Comparison of ENCODE assay signal across 19 cellular contexts in the genomic region with DNA sequence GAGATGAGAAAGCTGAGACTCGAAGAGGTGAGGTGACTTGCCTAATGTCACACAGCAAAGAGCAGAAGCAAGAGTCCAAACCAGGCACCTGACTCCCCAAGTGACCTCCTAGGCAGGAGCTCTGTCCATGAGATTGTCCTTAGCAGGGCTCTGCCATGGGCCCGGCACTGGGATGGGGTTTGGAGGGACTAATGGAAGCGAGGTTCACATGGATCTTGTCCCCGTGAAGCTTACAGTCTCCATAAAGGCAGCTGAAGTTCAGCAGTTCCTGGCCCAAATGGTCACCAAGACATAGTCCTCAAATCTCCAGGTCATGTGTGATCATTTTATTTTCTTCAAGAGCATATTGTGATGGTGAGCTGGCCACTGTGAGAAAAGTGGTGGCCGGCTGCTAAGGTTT.
"Had no signal": no experiment of that assay in that cellular context is flagged by ENCODE, and none has a peak within 500 bp of the region (broad histone marks: within the 10 kb centered on the region; RNA-seq: fewer than 3 reads in every experiment).

No MANE protein-coding gene starts in this region.

- H3K4me3 Mint-ChIP-seq: effector memory CD8-positive, alpha-beta T cell; naive thymus-derived CD8-positive, alpha-beta T cell; neural crest cell had no signal

- ATAC-seq: effector memory CD8-positive, alpha-beta T cell; heart left ventricle; left colon; left ventricle myocardium superior; mucosa of descending colon; naive thymus-derived CD8-positive, alpha-beta T cell; pancreas; right cardiac atrium had no signal

- H3K27ac Mint-ChIP-seq: effector memory CD8-positive, alpha-beta T cell; naive thymus-derived CD8-positive, alpha-beta T cell; progenitor cell of endocrine pancreas had no signal

- H3K4me1 ChIP-seq: pancreas had no signal

- H3K27me3 ChIP-seq: heart left ventricle, pancreas, thyroid gland had no signal

- H3K9me3 Mint-ChIP-seq: effector memory CD8-positive, alpha-beta T cell; neural crest cell had no signal

- DNase-seq: central memory CD4-positive, alpha-beta T cell; effector memory CD8-positive, alpha-beta T cell; foreskin melanocyte; heart left ventricle; hippocampal formation; left colon; left ventricle myocardium superior; mucosa of descending colon; naive thymus-derived CD8-positive, alpha-beta T cell; nucleus accumbens; pancreas; stimulated activated CD4-positive, alpha-beta T cell treated with anti-CD3 and anti-CD28 coated beads, Interleukin-2, amount 100 ng/mL, for 48 hours; stimulated activated naive CD4-positive, alpha-beta T cell treated with Interleukin-2 at 50 U/mL for 16 hours had no signal

- H3K36me3 ChIP-seq: heart left ventricle, pancreas, thyroid gland had no signal

- H3K27ac ChIP-seq: pancreas had no signal

- H3K9me3 ChIP-seq: heart left ventricle, mucosa of descending colon, pancreas, thyroid gland had no signal

- H3K4me3 ChIP-seq: heart left ventricle, lung, mucosa of descending colon, pancreas, smooth muscle cell, thyroid gland had no signal
